In the genomic region with DNA sequence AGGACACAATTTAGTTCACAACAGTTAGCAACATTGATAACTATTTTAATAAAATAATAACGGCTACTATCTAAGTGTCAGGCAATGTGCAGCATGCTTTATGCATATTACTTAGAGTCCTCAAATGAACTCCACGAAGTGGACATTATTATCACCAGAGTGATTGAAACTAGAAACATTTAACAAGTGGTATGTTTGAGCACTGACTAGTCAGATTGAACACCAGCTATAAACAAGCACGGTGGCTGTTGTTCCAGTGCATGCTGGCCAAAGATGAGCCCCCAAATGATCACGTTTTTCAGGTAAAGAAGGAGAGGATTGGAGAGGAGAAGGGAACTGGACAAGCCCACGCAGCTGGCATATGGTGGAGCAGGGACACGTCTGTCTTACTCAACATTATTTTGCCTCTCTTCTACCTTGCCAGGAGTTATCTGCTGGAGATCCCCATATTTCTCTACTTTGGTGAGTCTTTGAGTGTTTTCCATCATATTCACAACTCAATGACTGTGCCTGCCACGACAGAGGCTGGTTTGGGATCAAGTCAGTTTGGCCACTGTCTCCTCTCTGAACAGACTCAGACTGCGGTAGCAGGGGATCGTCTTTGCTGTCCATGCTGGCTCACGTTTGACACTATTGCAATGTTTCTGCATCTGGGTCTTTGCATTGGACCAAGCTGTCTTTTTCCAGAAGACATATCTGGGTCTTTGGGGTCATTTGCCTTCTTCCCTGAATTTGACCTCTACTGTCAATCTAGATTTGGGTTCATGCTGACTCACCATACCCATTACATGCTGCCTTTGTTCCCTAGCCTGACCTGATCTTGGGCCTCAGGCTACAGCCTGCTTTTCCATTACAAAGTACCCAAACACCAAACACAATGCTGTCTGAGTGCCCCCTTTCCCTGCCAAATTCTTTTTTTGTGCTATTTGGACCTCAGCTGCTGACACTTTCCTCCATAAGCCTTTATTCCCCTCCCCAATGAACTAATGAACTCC, we compare ENCODE assay signal across 1 cellular context.
TF ChIP-seq lines count a peak whose summit lies in the region.

No MANE protein-coding gene starts in this region.

TF ChIP-seq in HepG2, 621 proteins besides CTCF, POLR2A, EP300 and RAD21 (continued from another document and continues in another):
- TF ChIP-seq SALL1 (CRISPR knock-in tag; IDR thresholded peaks at IDR 0.05) (peak; percentile 40; the same call in 1 of the 2 replicates), RFX5 (IDR thresholded peaks at IDR 0.05; ENCODE audit: low read depth, low read length) (no peak), HDAC2 (CRISPR knock-in tag; IDR thresholded peaks at IDR 0.05) (peak; percentile 13; the same call in 1 of the 2 replicates), MEIS2 (CRISPR knock-in tag; IDR thresholded peaks at IDR 0.05) (no peak), RXRB (CRISPR knock-in tag; IDR thresholded peaks at IDR 0.05; ENCODE audit: borderline replicate concordance) (0 out of 2 replicates have a peak, but pooled peaks have one; percentile 28), ZIK1 (CRISPR knock-in tag; IDR thresholded peaks at IDR 0.05; ENCODE audit: borderline replicate concordance, low read depth) (peak; percentile 51; the same call in 1 of the 2 replicates), SOX13 (IDR thresholded peaks at IDR 0.05) (peak; percentile 66), SOX13 (CRISPR knock-in tag; conservative IDR thresholded peaks at IDR 0.05 in 1 of 2, IDR thresholded peaks at IDR 0.05 in 1 of 2) (peak in 1 of 2 experiments; percentile 72; a peak in 2 of 4 replicates), LCORL (IDR thresholded peaks at IDR 0.05) (no peak), LCORL (CRISPR knock-in tag; IDR thresholded peaks at IDR 0.05) (0 out of 2 replicates have a peak, but pooled peaks have one; percentile 10), SMAD1 (CRISPR knock-in tag; IDR thresholded peaks at IDR 0.05; ENCODE audit: borderline replicate concordance, low read depth) (no peak), NR2F6 (IDR thresholded peaks at IDR 0.05) (peak; percentile 78), NR2F6 (CRISPR knock-in tag; IDR thresholded peaks at IDR 0.05) (peak; percentile 74), KDM2A (CRISPR knock-in tag; IDR thresholded peaks at IDR 0.05; ENCODE audit: borderline replicate concordance, low read depth) (0 out of 2 replicates have a peak, but pooled peaks have one; percentile 9), ZNF644 (CRISPR knock-in tag; IDR thresholded peaks at IDR 0.05; ENCODE audit: low read depth) (peak; percentile 52; the same call in 1 of the 2 replicates), ZNF577 (CRISPR knock-in tag; IDR thresholded peaks at IDR 0.05; ENCODE audit: borderline replicate concordance, low read depth) (0 out of 2 replicates have a peak, but pooled peaks have one; percentile 8), ZNF660 (CRISPR knock-in tag; IDR thresholded peaks at IDR 0.05; ENCODE audit: borderline replicate concordance, low read depth) (no peak), SYNCRIP (IDR thresholded peaks at IDR 0.05; ENCODE audit: insufficient read depth, low read depth, low read length) (no peak), DMAP1 (CRISPR knock-in tag; IDR thresholded peaks at IDR 0.05) (0 out of 2 replicates have a peak, but pooled peaks have one; percentile 9), SETDB1 (CRISPR knock-in tag; IDR thresholded peaks at IDR 0.05; ENCODE audit: borderline replicate concordance) (no peak), SAP130 (CRISPR knock-in tag; IDR thresholded peaks at IDR 0.05; ENCODE audit: low read depth) (peak; percentile 21; the same call in 1 of the 2 replicates), FOSL2 (CRISPR knock-in tag; IDR thresholded peaks at IDR 0.05) (peak; percentile 84), SOX5 (CRISPR knock-in tag; IDR thresholded peaks at IDR 0.05; ENCODE audit: borderline replicate concordance) (peak; percentile 26; the same call in 1 of the 2 replicates), HMG20A (CRISPR knock-in tag; IDR thresholded peaks at IDR 0.05; ENCODE audit: borderline replicate concordance) (no peak), NR2F1 (CRISPR knock-in tag; IDR thresholded peaks at IDR 0.05) (peak in 1 of 2 experiments; percentile 12; a peak in 1 of 4 replicates), ZFP82 (CRISPR knock-in tag; IDR thresholded peaks at IDR 0.05; ENCODE audit: borderline replicate concordance) (peak; percentile 48; the same call in 1 of the 2 replicates), TEAD3 (CRISPR knock-in tag; optimal IDR thresholded peaks at IDR 0.05; ENCODE audit: borderline replicate concordance) (peak; percentile 27), ZNF205 (CRISPR knock-in tag; IDR thresholded peaks at IDR 0.05) (peak; percentile 73; the same call in 1 of the 2 replicates), ZFY (CRISPR knock-in tag; IDR thresholded peaks at IDR 0.05) (no peak), HOXA7 (CRISPR knock-in tag; IDR thresholded peaks at IDR 0.05) (no peak), IRF2 (CRISPR knock-in tag; IDR thresholded peaks at IDR 0.05) (0 out of 2 replicates have a peak, but pooled peaks have one; percentile 25), ZNF496 (CRISPR knock-in tag; IDR thresholded peaks at IDR 0.05; ENCODE audit: insufficient replicate concordance) (no peak), BRD4 (CRISPR knock-in tag; IDR thresholded peaks at IDR 0.05) (no peak), ZBTB20 (CRISPR knock-in tag; IDR thresholded peaks at IDR 0.05; ENCODE audit: borderline replicate concordance, low read depth) (no peak), MATR3 (CRISPR knock-in tag; IDR thresholded peaks at IDR 0.05) (no peak), NFE2 (CRISPR knock-in tag; IDR thresholded peaks at IDR 0.05) (peak; percentile 59; the same call in 1 of the 2 replicates), ZFP62 (CRISPR knock-in tag; IDR thresholded peaks at IDR 0.05) (no peak), ZNF124 (CRISPR knock-in tag; IDR thresholded peaks at IDR 0.05) (no peak), ZNF629 (CRISPR knock-in tag; conservative IDR thresholded peaks at IDR 0.05) (peak; percentile 66; the same call in 1 of the 2 replicates), ZNF292 (CRISPR knock-in tag; IDR thresholded peaks at IDR 0.05; ENCODE audit: borderline replicate concordance, low read depth) (peak; percentile 36; the same call in 1 of the 2 replicates), ZNF567 (CRISPR knock-in tag; IDR thresholded peaks at IDR 0.05; ENCODE audit: borderline replicate concordance) (0 out of 2 replicates have a peak, but pooled peaks have one; percentile 56)
- TF ChIP-seq, protein P1, sequence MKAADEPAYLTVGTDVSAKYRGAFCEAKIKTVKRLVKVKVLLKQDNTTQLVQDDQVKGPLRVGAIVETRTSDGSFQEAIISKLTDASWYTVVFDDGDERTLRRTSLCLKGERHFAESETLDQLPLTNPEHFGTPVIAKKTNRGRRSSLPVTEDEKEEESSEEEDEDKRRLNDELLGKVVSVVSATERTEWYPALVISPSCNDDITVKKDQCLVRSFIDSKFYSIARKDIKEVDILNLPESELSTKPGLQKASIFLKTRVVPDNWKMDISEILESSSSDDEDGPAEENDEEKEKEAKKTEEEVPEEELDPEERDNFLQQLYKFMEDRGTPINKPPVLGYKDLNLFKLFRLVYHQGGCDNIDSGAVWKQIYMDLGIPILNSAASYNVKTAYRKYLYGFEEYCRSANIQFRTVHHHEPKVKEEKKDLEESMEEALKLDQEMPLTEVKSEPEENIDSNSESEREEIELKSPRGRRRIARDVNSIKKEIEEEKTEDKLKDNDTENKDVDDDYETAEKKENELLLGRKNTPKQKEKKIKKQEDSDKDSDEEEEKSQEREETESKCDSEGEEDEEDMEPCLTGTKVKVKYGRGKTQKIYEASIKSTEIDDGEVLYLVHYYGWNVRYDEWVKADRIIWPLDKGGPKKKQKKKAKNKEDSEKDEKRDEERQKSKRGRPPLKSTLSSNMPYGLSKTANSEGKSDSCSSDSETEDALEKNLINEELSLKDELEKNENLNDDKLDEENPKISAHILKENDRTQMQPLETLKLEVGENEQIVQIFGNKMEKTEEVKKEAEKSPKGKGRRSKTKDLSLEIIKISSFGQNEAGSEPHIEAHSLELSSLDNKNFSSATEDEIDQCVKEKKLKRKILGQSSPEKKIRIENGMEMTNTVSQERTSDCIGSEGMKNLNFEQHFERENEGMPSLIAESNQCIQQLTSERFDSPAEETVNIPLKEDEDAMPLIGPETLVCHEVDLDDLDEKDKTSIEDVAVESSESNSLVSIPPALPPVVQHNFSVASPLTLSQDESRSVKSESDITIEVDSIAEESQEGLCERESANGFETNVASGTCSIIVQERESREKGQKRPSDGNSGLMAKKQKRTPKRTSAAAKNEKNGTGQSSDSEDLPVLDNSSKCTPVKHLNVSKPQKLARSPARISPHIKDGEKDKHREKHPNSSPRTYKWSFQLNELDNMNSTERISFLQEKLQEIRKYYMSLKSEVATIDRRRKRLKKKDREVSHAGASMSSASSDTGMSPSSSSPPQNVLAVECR (CRISPR knock-in tag; IDR thresholded peaks at IDR 0.05; ENCODE audit: borderline replicate concordance): no peak
- TF ChIP-seq, protein P2, sequence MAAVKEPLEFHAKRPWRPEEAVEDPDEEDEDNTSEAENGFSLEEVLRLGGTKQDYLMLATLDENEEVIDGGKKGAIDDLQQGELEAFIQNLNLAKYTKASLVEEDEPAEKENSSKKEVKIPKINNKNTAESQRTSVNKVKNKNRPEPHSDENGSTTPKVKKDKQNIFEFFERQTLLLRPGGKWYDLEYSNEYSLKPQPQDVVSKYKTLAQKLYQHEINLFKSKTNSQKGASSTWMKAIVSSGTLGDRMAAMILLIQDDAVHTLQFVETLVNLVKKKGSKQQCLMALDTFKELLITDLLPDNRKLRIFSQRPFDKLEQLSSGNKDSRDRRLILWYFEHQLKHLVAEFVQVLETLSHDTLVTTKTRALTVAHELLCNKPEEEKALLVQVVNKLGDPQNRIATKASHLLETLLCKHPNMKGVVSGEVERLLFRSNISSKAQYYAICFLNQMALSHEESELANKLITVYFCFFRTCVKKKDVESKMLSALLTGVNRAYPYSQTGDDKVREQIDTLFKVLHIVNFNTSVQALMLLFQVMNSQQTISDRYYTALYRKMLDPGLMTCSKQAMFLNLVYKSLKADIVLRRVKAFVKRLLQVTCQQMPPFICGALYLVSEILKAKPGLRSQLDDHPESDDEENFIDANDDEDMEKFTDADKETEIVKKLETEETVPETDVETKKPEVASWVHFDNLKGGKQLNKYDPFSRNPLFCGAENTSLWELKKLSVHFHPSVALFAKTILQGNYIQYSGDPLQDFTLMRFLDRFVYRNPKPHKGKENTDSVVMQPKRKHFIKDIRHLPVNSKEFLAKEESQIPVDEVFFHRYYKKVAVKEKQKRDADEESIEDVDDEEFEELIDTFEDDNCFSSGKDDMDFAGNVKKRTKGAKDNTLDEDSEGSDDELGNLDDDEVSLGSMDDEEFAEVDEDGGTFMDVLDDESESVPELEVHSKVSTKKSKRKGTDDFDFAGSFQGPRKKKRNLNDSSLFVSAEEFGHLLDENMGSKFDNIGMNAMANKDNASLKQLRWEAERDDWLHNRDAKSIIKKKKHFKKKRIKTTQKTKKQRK (IDR thresholded peaks at IDR 0.05; ENCODE audit: low read length): no peak
- TF ChIP-seq, protein P3, sequence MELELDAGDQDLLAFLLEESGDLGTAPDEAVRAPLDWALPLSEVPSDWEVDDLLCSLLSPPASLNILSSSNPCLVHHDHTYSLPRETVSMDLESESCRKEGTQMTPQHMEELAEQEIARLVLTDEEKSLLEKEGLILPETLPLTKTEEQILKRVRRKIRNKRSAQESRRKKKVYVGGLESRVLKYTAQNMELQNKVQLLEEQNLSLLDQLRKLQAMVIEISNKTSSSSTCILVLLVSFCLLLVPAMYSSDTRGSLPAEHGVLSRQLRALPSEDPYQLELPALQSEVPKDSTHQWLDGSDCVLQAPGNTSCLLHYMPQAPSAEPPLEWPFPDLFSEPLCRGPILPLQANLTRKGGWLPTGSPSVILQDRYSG (CRISPR knock-in tag; IDR thresholded peaks at IDR 0.05): no peak
- TF ChIP-seq, protein P4, sequence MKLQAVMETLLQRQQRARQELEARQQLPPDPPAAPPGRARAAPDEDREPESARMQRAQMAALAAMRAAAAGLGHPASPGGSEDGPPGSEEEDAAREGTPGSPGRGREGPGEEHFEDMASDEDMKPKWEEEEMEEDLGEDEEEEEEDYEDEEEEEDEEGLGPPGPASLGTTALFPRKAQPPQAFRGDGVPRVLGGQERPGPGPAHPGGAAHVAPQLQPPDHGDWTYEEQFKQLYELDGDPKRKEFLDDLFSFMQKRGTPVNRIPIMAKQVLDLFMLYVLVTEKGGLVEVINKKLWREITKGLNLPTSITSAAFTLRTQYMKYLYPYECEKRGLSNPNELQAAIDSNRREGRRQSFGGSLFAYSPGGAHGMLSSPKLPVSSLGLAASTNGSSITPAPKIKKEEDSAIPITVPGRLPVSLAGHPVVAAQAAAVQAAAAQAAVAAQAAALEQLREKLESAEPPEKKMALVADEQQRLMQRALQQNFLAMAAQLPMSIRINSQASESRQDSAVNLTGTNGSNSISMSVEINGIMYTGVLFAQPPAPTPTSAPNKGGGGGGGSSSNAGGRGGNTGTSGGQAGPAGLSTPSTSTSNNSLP (IDR thresholded peaks at IDR 0.05; ENCODE audit: low read depth, low read length): no peak
- TF ChIP-seq, protein P5, sequence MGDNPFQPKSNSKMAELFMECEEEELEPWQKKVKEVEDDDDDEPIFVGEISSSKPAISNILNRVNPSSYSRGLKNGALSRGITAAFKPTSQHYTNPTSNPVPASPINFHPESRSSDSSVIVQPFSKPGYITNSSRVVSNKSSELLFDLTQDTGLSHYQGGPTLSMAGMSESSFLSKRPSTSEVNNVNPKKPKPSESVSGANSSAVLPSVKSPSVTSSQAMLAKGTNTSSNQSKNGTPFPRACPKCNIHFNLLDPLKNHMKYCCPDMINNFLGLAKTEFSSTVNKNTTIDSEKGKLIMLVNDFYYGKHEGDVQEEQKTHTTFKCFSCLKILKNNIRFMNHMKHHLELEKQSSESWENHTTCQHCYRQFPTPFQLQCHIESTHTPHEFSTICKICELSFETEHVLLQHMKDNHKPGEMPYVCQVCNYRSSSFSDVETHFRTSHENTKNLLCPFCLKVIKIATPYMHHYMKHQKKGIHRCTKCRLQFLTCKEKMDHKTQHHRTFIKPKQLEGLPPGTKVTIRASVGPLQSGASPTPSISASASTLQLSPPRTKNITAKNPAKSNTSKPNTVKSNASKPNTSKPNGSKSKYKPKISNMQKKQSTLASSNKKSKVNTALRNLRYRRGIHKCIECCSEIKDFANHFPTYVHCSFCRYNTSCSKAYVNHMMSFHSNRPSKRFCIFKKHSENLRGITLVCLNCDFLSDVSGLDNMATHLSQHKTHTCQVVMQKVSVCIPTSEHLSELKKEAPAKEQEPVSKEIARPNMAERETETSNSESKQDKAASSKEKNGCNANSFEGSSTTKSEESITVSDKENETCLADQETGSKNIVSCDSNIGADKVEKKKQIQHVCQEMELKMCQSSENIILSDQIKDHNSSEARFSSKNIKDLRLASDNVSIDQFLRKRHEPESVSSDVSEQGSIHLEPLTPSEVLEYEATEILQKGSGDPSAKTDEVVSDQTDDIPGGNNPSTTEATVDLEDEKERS (CRISPR knock-in tag; IDR thresholded peaks at IDR 0.05): no peak
- TF ChIP-seq, protein P6, sequence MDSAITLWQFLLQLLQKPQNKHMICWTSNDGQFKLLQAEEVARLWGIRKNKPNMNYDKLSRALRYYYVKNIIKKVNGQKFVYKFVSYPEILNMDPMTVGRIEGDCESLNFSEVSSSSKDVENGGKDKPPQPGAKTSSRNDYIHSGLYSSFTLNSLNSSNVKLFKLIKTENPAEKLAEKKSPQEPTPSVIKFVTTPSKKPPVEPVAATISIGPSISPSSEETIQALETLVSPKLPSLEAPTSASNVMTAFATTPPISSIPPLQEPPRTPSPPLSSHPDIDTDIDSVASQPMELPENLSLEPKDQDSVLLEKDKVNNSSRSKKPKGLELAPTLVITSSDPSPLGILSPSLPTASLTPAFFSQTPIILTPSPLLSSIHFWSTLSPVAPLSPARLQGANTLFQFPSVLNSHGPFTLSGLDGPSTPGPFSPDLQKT (CRISPR knock-in tag; IDR thresholded peaks at IDR 0.05; ENCODE audit: borderline replicate concordance): no peak
